Comparison of ENCODE assay signal across 4 cellular contexts in the genomic region with DNA sequence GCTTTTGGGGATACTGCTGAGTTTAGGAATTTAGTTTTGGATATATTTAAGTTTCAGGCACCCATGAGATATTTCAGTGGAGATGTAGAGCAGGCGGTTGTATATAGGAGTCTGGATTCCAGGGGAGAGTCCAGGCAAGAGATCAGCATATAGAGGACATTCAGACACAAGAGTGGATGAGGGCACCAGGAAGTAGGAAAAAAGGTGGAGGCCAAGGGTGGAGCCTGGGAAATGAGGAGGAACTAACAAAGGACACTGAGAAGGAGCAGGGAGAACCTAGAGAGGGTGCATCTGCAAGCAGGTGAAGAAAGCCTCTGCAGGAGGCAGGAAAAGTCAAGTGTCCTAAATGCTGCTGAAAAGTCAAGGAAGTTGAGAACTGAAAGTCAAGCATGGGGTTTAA.
TF ChIP-seq lines count a peak whose summit lies in the region.

No MANE protein-coding gene starts in this region.

TF ChIP-seq in SK-N-SH, 30 proteins besides CTCF, POLR2A, EP300 and RAD21:
- TF ChIP-seq FOXM1 (IDR thresholded peaks at IDR 0.05; ENCODE audit: low read depth) (no peak), TEAD4 (IDR thresholded peaks at IDR 0.05; ENCODE audit: borderline replicate concordance, insufficient read depth) (no peak), TAF1 (IDR thresholded peaks at IDR 0.05; ENCODE audit: borderline replicate concordance, low read depth, low read length) (no peak), RFX5 (IDR thresholded peaks at IDR 0.05; ENCODE audit: low read length) (no peak), MEF2A (IDR thresholded peaks at IDR 0.05; ENCODE audit: borderline replicate concordance, low read depth) (no peak), EZH2phosphoT487 (IDR thresholded peaks at IDR 0.05; ENCODE audit: borderline replicate concordance, low read depth) (no peak), GABPA (IDR thresholded peaks at IDR 0.05; ENCODE audit: low read depth) (no peak), CHD2 (IDR thresholded peaks at IDR 0.05; ENCODE audit: low read length, partially characterized antibody) (no peak), FOXJ3 (CRISPR knock-in tag; IDR thresholded peaks at IDR 0.05) (no peak)

TF ChIP-seq in SK-N-SH treated with all-trans-retinoic acid at 6 μM for 48 hours, 23 proteins besides CTCF, POLR2A, EP300 and RAD21:
- TF ChIP-seq ESRRG (CRISPR knock-in tag; IDR thresholded peaks at IDR 0.05) (no peak), ARNTL (CRISPR knock-in tag; IDR thresholded peaks at IDR 0.05; ENCODE audit: borderline replicate concordance, low read depth) (no peak), CREB5 (CRISPR knock-in tag; IDR thresholded peaks at IDR 0.05; ENCODE audit: low read depth) (no peak), PPARA (CRISPR knock-in tag; IDR thresholded peaks at IDR 0.05; ENCODE audit: borderline replicate concordance) (no peak), ZNF8 (CRISPR knock-in tag; IDR thresholded peaks at IDR 0.05) (no peak), ZFP3 (CRISPR knock-in tag; IDR thresholded peaks at IDR 0.05) (no peak)

TF ChIP-seq in IMR-90, 13 proteins besides CTCF, POLR2A, EP300 and RAD21:
- TF ChIP-seq NFE2L2 (IDR thresholded peaks at IDR 0.05; ENCODE audit: low read depth, low read length) = no peak
- TF ChIP-seq CEBPB (IDR thresholded peaks at IDR 0.05; ENCODE audit: low read depth, low read length) = no peak
- no peak for TF ChIP-seq FOS (IDR thresholded peaks at IDR 0.05; ENCODE audit: low read depth, low read length)
- no peak for TF ChIP-seq SMC3 (IDR thresholded peaks at IDR 0.05; ENCODE audit: low read depth, low read length)
- no peak for TF ChIP-seq CHD1 (IDR thresholded peaks at IDR 0.05; ENCODE audit: low read depth, low read length)
- TF ChIP-seq BHLHE40 (IDR thresholded peaks at IDR 0.05; ENCODE audit: low read depth, low read length) = no peak
- TF ChIP-seq MXI1 (IDR thresholded peaks at IDR 0.05; ENCODE audit: borderline replicate concordance, low read depth, low read length) = no peak
- no peak for TF ChIP-seq MAZ (IDR thresholded peaks at IDR 0.05; ENCODE audit: borderline replicate concordance, low read depth, low read length)

TF ChIP-seq in K562, 482 proteins besides CTCF, POLR2A, EP300 and RAD21:
- TF ChIP-seq ELF1 (tag; IDR thresholded peaks at IDR 0.05) (peak; percentile 54; the same call in 1 of the 2 replicates), EP400 (IDR thresholded peaks at IDR 0.05) (0 out of 2 replicates have a peak, but pooled peaks have one; percentile 22)
- TF ChIP-seq, protein P1, sequence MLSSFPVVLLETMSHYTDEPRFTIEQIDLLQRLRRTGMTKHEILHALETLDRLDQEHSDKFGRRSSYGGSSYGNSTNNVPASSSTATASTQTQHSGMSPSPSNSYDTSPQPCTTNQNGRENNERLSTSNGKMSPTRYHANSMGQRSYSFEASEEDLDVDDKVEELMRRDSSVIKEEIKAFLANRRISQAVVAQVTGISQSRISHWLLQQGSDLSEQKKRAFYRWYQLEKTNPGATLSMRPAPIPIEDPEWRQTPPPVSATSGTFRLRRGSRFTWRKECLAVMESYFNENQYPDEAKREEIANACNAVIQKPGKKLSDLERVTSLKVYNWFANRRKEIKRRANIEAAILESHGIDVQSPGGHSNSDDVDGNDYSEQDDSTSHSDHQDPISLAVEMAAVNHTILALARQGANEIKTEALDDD (IDR thresholded peaks at IDR 0.05) = no peak
- TF ChIP-seq, protein P2, sequence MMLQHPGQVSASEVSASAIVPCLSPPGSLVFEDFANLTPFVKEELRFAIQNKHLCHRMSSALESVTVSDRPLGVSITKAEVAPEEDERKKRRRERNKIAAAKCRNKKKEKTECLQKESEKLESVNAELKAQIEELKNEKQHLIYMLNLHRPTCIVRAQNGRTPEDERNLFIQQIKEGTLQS (IDR thresholded peaks at IDR 0.05) = 0 out of 2 replicates have a peak, but pooled peaks have one; percentile 4
- TF ChIP-seq, protein P2 (CRISPR knock-in tag; conservative IDR thresholded peaks at IDR 0.05) = no peak
